In genomic region chrX:57591284-57592158, GRCh38 we compare ENCODE assay signal across 8 cellular contexts. TPM values are rescaled to one million over a fixed set of nuclear protein-coding genes. Genes with fewer than 3 reads are reported as not detected.
DNase-seq lines count a peak whose midpoint lies in the region; ATAC-seq lines count a peak whose summit lies in the region.
"Not testable (repeated sequence)": the region's sequence is repeated elsewhere in the genome, so short reads cannot be mapped to it uniquely, and the experiment has no call there.

Gene ZXDB (plus strand): TSS chrX:57592011. CDS start chrX:57592049, 38 bp downstream.

- H3K9me3 ChIP-seq in esophagus (ENCODE audit: control insufficient read depth in 2 of 2, insufficient read depth in 1 of 2, low read depth in 1 of 2, low read length in 1 of 2): not testable (repeated sequence)

- H3K4me3 ChIP-seq in esophagus (ENCODE audit: low read depth in 1 of 2, low read length in 2 of 2): peak within 1 kb of the TSS; percentile 43 to 60

- not testable (repeated sequence) for H3K36me3 ChIP-seq in esophagus (ENCODE audit: control insufficient read depth in 2 of 2, insufficient read depth in 2 of 2, low read length in 1 of 2)

- peak; percentile 39 for DNase-seq in DMS 273 (lab: John Stamatoyannopoulos, UW; ENCODE audit: unreplicated experiment)
- peak; percentile 3 to 21 for DNase-seq in NCI-H526 (lab: John Stamatoyannopoulos, UW)
- DNase-seq in activated T-helper 1 cell treated with anti-CD3 and anti-CD28 coated beads, Interleukin-12 subunit alpha, Interleukin-12 subunit beta, Interleukin-2, Interleukin-4 antibody, amounts not matched to agents 30 ng/mL and 10 ng/mL and 1 ng/mL, durations not matched to agents 14 hours and 24 hours and 36 hours (ENCODE audit: low spot score); stimulated activated effector memory CD8-positive, alpha-beta T cell treated with anti-CD3 and anti-CD28 coated beads, Interleukin-12 subunit alpha, Interleukin-12 subunit beta, amount 100 ng/mL, for 72 hours (ENCODE audit: low spot score in 2 of 2): not testable (repeated sequence)
- peak; percentile 22 for DNase-seq in medulla oblongata (ENCODE audit: extremely low spot score)

- WGBS in esophagus, 2 donors: 2 to 30% methylated on average over 13 to 14 of the region's 39 CpGs

- H3K27ac Mint-ChIP-seq in activated T-helper 1 cell treated with anti-CD3 and anti-CD28 coated beads, Interleukin-12 subunit alpha, Interleukin-12 subunit beta, Interleukin-2, Interleukin-4 antibody, amounts not matched to agents 30 ng/mL and 10 ng/mL and 1 ng/mL, durations not matched to agents 14 hours and 24 hours and 36 hours: peak within 1 kb of the TSS; percentile 91
- peak within 1 kb of the TSS; percentile 92 for H3K27ac Mint-ChIP-seq in stimulated activated effector memory CD8-positive, alpha-beta T cell treated with anti-CD3 and anti-CD28 coated beads, Interleukin-12 subunit alpha, Interleukin-12 subunit beta, amount 100 ng/mL, for 72 hours

- peaks cover 30% of the 10 kb centered on the region for H3K4me1 Mint-ChIP-seq in activated T-helper 1 cell treated with anti-CD3 and anti-CD28 coated beads, Interleukin-12 subunit alpha, Interleukin-12 subunit beta, Interleukin-2, Interleukin-4 antibody, amounts not matched to agents 30 ng/mL and 10 ng/mL and 1 ng/mL, durations not matched to agents 14 hours and 24 hours and 36 hours (ENCODE audit: low read depth)
- peaks cover 20% of the 10 kb centered on the region for H3K4me1 Mint-ChIP-seq in stimulated activated effector memory CD8-positive, alpha-beta T cell treated with anti-CD3 and anti-CD28 coated beads, Interleukin-12 subunit alpha, Interleukin-12 subunit beta, amount 100 ng/mL, for 72 hours

- H3K27ac ChIP-seq in esophagus (ENCODE audit: low read depth in 2 of 2, low read length in 1 of 2): peak within 1 kb of the TSS; percentile 80 to 86

- ATAC-seq in GM21367 (IDR thresholded peaks at IDR 0.05; ENCODE audit: unreplicated experiment) (peak; percentile 47), HG03175 (IDR thresholded peaks at IDR 0.05; ENCODE audit: unreplicated experiment) (peak; percentile 53)
- ATAC-seq in stimulated activated effector memory CD8-positive, alpha-beta T cell treated with anti-CD3 and anti-CD28 coated beads, Interleukin-12 subunit alpha, Interleukin-12 subunit beta, amount 100 ng/mL, for 72 hours: peak; percentile 59

- intact Hi-C loops in activated T-helper 1 cell treated with anti-CD3 and anti-CD28 coated beads, Interleukin-12 subunit alpha, Interleukin-12 subunit beta, Interleukin-2, Interleukin-4 antibody, amounts not matched to agents 30 ng/mL and 10 ng/mL and 1 ng/mL, durations not matched to agents 14 hours and 24 hours and 36 hours (cut with micrococcal nuclease): loop anchor here (2.0 to 5.0 kb wide), 4 partner anchors 316 to 779 kb away; partner anchors contain the start of gene SPIN2B

- not testable (repeated sequence) for H3K27me3 Mint-ChIP-seq in activated T-helper 1 cell treated with anti-CD3 and anti-CD28 coated beads, Interleukin-12 subunit alpha, Interleukin-12 subunit beta, Interleukin-2, Interleukin-4 antibody, amounts not matched to agents 30 ng/mL and 10 ng/mL and 1 ng/mL, durations not matched to agents 14 hours and 24 hours and 36 hours (ENCODE audit: insufficient read depth)

- H3K36me3 Mint-ChIP-seq in activated T-helper 1 cell treated with anti-CD3 and anti-CD28 coated beads, Interleukin-12 subunit alpha, Interleukin-12 subunit beta, Interleukin-2, Interleukin-4 antibody, amounts not matched to agents 30 ng/mL and 10 ng/mL and 1 ng/mL, durations not matched to agents 14 hours and 24 hours and 36 hours (ENCODE audit: low read depth): peaks cover 10% of the 10 kb centered on the region
- H3K36me3 Mint-ChIP-seq in stimulated activated effector memory CD8-positive, alpha-beta T cell treated with anti-CD3 and anti-CD28 coated beads, Interleukin-12 subunit alpha, Interleukin-12 subunit beta, amount 100 ng/mL, for 72 hours: peaks cover 16% of the 10 kb centered on the region

- not testable (repeated sequence) for H3K9me3 Mint-ChIP-seq in activated T-helper 1 cell treated with anti-CD3 and anti-CD28 coated beads, Interleukin-12 subunit alpha, Interleukin-12 subunit beta, Interleukin-2, Interleukin-4 antibody, amounts not matched to agents 30 ng/mL and 10 ng/mL and 1 ng/mL, durations not matched to agents 14 hours and 24 hours and 36 hours; stimulated activated effector memory CD8-positive, alpha-beta T cell treated with anti-CD3 and anti-CD28 coated beads, Interleukin-12 subunit alpha, Interleukin-12 subunit beta, amount 100 ng/mL, for 72 hours

- not testable (repeated sequence) for H3K27me3 ChIP-seq in esophagus (ENCODE audit: control insufficient read depth in 1 of 2, insufficient read depth in 2 of 2, low read length in 2 of 2)

- H3K4me1 ChIP-seq in esophagus (ENCODE audit: control insufficient read depth in 2 of 2, insufficient read depth in 2 of 2, low read length in 1 of 2): not testable (repeated sequence)

- peak within 1 kb of the TSS; percentile 84 for H3K4me3 Mint-ChIP-seq in activated T-helper 1 cell treated with anti-CD3 and anti-CD28 coated beads, Interleukin-12 subunit alpha, Interleukin-12 subunit beta, Interleukin-2, Interleukin-4 antibody, amounts not matched to agents 30 ng/mL and 10 ng/mL and 1 ng/mL, durations not matched to agents 14 hours and 24 hours and 36 hours
- H3K4me3 Mint-ChIP-seq in stimulated activated effector memory CD8-positive, alpha-beta T cell treated with anti-CD3 and anti-CD28 coated beads, Interleukin-12 subunit alpha, Interleukin-12 subunit beta, amount 100 ng/mL, for 72 hours: peak within 1 kb of the TSS; percentile 70

RNA-seq across cellular contexts. Expression of gene ZXDB, which starts in this region (rescaled TPM):
- 6.3 and 6.4 TPM in 2 replicates for total RNA-seq in activated T-helper 1 cell treated with anti-CD3 and anti-CD28 coated beads, Interleukin-12 subunit alpha, Interleukin-12 subunit beta, Interleukin-2, Interleukin-4 antibody, amounts not matched to agents 30 ng/mL and 10 ng/mL and 1 ng/mL, durations not matched to agents 14 hours and 24 hours and 36 hours
- polyA plus RNA-seq in esophagus: 1 to 10 TPM in 1 of 2 donors, under 1 TPM in 1; 0.65 to 1.2 TPM
